ENCODE assay signal across 9 cellular contexts in genomic region chr1:167628754-167629515, GRCh38. TPM values are rescaled to one million over a fixed set of nuclear protein-coding genes. Genes with fewer than 3 reads are reported as not detected.
DNase-seq lines count a peak whose midpoint lies in the region; ATAC-seq, FAIRE-seq and TF ChIP-seq lines count a peak whose summit lies in the region.
"Had no signal": no experiment of that assay in that cellular context is flagged by ENCODE, and none has a peak within 500 bp of the region (broad histone marks: within the 10 kb centered on the region; RNA-seq: fewer than 3 reads in every experiment).

No MANE protein-coding gene starts in this region.

- H3K9me3 ChIP-seq in right lobe of liver (no peaks in the 10 kb centered on the region), HepG2 (ENCODE audit: low read length) (no peaks in the 10 kb centered on the region), neuronal stem cell (replicated peaks in 1 of 2; ENCODE audit: control insufficient read depth in 2 of 2, insufficient read depth in 1 of 2, low read depth in 1 of 2, low read length in 2 of 2) (peaks cover 0 to 10% of the 10 kb centered on the region in 2 donors)

- H3K9me3 Mint-ChIP-seq in activated naive CD8-positive, alpha-beta T cell treated with anti-CD3 and anti-CD28 coated beads, Interleukin-2, amount 50 U/mL, for 24 hours, result peaks cover 7% of the 10 kb centered on the region
- peaks cover 0 to 4% (median 0%) of the 10 kb centered on the region in 7 donors for H3K9me3 Mint-ChIP-seq in naive B cell

- peak overlapping the region; percentile 98 for H3K4me3 Mint-ChIP-seq in activated naive CD8-positive, alpha-beta T cell treated with anti-CD3 and anti-CD28 coated beads, Interleukin-2, amount 50 U/mL, for 24 hours
- H3K4me3 Mint-ChIP-seq in naive B cell, result peak overlapping the region; percentile 89 to 98 (median 97)

- H2BK12ac ChIP-seq in neuronal stem cell (ENCODE audit: low read length), result no peak overlapping the region

- no peak overlapping the region for H3K4ac ChIP-seq in neuronal stem cell (ENCODE audit: low read length)

- H4K20me1 ChIP-seq in HepG2 (ENCODE audit: insufficient read depth, low read length), result no peaks in the 10 kb centered on the region

- H3K27ac ChIP-seq in right lobe of liver (peak overlapping the region in 2 of 3 donors; percentile 40 to 87), HepG2 (ENCODE audit: extremely low read length, insufficient read depth, low read length) (no peak overlapping the region), neuronal stem cell (replicated peaks; ENCODE audit: low read length) (no peak overlapping the region)

- 55% methylated on average over 4 of the region's 12 CpGs for WGBS in right lobe of liver (ENCODE audit: insufficient coverage, low coverage, low lambda C conversion rate, missing lambda C conversion rate)
- WGBS in HepG2 (ENCODE audit: low lambda C conversion rate), result 82% methylated on average over 12 of the region's 12 CpGs
- WGBS in neuronal stem cell (ENCODE audit: extremely low coverage in 2 of 2, insufficient read length in 2 of 2, insufficient replicate concordance in 1 of 2), 2 donors, result no CpG with 5 or more reads among the region's 12 CpGs

- H3K36me3 Mint-ChIP-seq in activated naive CD8-positive, alpha-beta T cell treated with anti-CD3 and anti-CD28 coated beads, Interleukin-2, amount 50 U/mL, for 24 hours (ENCODE audit: low read depth), result peaks cover 26% of the 10 kb centered on the region
- peaks cover 14 to 20% of the 10 kb centered on the region in 2 donors for H3K36me3 Mint-ChIP-seq in naive B cell

- no peak overlapping the region for H3K23ac ChIP-seq in neuronal stem cell (ENCODE audit: low read depth, low read length, poor library complexity)

- no peak overlapping the region for H3K9ac ChIP-seq in HepG2 (ENCODE audit: insufficient read depth, low read depth, low read length)
- no peak overlapping the region for H3K9ac ChIP-seq in neuronal stem cell (ENCODE audit: low read depth, low read length, poor library complexity)

- TF ChIP-seq CTCF in right lobe of liver (IDR thresholded peaks at IDR 0.05) (no peak), HepG2 (CRISPR knock-in tag; IDR thresholded peaks at IDR 0.05) (no peak)

- no peak overlapping the region for H4K8ac ChIP-seq in neuronal stem cell (ENCODE audit: low read depth, low read length)

- peak overlapping the region; percentile 91 for H3K27ac Mint-ChIP-seq in activated naive CD8-positive, alpha-beta T cell treated with anti-CD3 and anti-CD28 coated beads, Interleukin-2, amount 50 U/mL, for 24 hours
- H3K27ac Mint-ChIP-seq in naive B cell, result peak overlapping the region; percentile 95 to 100 (median 98)

- H3K36me3 ChIP-seq in right lobe of liver (no peaks in the 10 kb centered on the region), HepG2 (replicated peaks in 1 of 2; ENCODE audit: control insufficient read depth in 1 of 2, insufficient read depth in 2 of 2, low read length in 2 of 2) (no peaks in the 10 kb centered on the region), neuronal stem cell (replicated peaks in 1 of 2; ENCODE audit: control insufficient read depth in 2 of 2, insufficient read depth in 2 of 2, low read length in 2 of 2) (no peaks in the 10 kb centered on the region)

- DNase-seq in right lobe of liver (no peak), HepG2 (ENCODE audit: low spot score) (no peak), naive B cell (no peak), neuronal stem cell (ENCODE audit: low spot score) (no peak), urothelium cell line (ENCODE audit: low spot score) (no peak), DMS79 treated with DMSO at 0.1 percent for 48 hours (lab: John Stamatoyannopoulos, UW) (no peak)
- no peak for DNase-seq in activated naive CD8-positive, alpha-beta T cell treated with anti-CD3 and anti-CD28 coated beads, Interleukin-2, amount 50 U/mL, for 24 hours
- DNase-seq: COR-L47 had no signal

- no peak overlapping the region for H2BK120ac ChIP-seq in neuronal stem cell (ENCODE audit: low read depth, low read length)

- no peak for TF ChIP-seq RAD21 in HepG2 (CRISPR knock-in tag; IDR thresholded peaks at IDR 0.05)

- no peak overlapping the region for H3K18ac ChIP-seq in neuronal stem cell (ENCODE audit: low read length)

- TF ChIP-seq POLR2A in right lobe of liver (IDR thresholded peaks at IDR 0.05) (no peak), HepG2 (IDR thresholded peaks at IDR 0.05; ENCODE audit: insufficient read depth in 1 of 2, low read depth in 2 of 2, low read length in 2 of 2) (no peak)

- intact Hi-C loops in right lobe of liver (cut with DNase I), result no loop called here
- intact Hi-C loops in HepG2 (cut with micrococcal nuclease; ENCODE audit: unreplicated experiment), result no loop called here

- POLR2A ChIA-PET in HepG2 (lab: Yijun Ruan, JAX), result no interaction called here

- H3K4me2 ChIP-seq in HepG2 (ENCODE audit: low read depth, low read length), result no peak overlapping the region
- no peak overlapping the region for H3K4me2 ChIP-seq in neuronal stem cell (ENCODE audit: insufficient read depth, low read length, poor library complexity, severe bottlenecking)

- BruUV-seq in HepG2 (replicated peaks; lab: Mats Ljungman, UMichigan), result no TSS peak

- no peaks in the 10 kb centered on the region for H3K79me2 ChIP-seq in HepG2 (ENCODE audit: insufficient read depth, low read length)

- no peak overlapping the region for H3K4me3 ChIP-seq in right lobe of liver
- no peak overlapping the region for H3K4me3 ChIP-seq in HepG2 (replicated peaks in 1 of 3; ENCODE audit: insufficient read depth in 1 of 3, low read depth in 2 of 3, low read length in 3 of 3)
- H3K4me3 ChIP-seq in neuronal stem cell (ENCODE audit: low read length in 2 of 2), result no peak overlapping the region

- no peaks in the 10 kb centered on the region for H3K27me3 Mint-ChIP-seq in activated naive CD8-positive, alpha-beta T cell treated with anti-CD3 and anti-CD28 coated beads, Interleukin-2, amount 50 U/mL, for 24 hours
- H3K27me3 Mint-ChIP-seq in naive B cell, result no peaks in the 10 kb centered on the region

- no peak overlapping the region for H2BK15ac ChIP-seq in neuronal stem cell (ENCODE audit: low read length)

- TF ChIP-seq EP300 in HepG2 (IDR thresholded peaks at IDR 0.05; ENCODE audit: low read depth in 2 of 2, low read length in 2 of 2) (no peak), HepG2 (CRISPR knock-in tag; IDR thresholded peaks at IDR 0.05; ENCODE audit: borderline replicate concordance) (no peak)

- H2BK5ac ChIP-seq in neuronal stem cell (ENCODE audit: low read length), result no peak overlapping the region

- ATAC-seq in right lobe of liver, result no peak
- ATAC-seq in HepG2, result no peak
- ATAC-seq in activated naive CD8-positive, alpha-beta T cell treated with anti-CD3 and anti-CD28 coated beads, Interleukin-2, amount 50 U/mL, for 24 hours, result no peak
- no peak for ATAC-seq in naive B cell (ENCODE audit: low read depth in 2 of 2)
- ATAC-seq in HG02571 (IDR thresholded peaks at IDR 0.05; ENCODE audit: unreplicated experiment), result no peak

- in situ Hi-C loops in HepG2 (cut with HindIII; ENCODE audit: extremely low pct_ligation_motif_present, low pct_unique_long_range_greater_than_20kb), result no loop called here

- no peak overlapping the region for H2AFZ ChIP-seq in HepG2 (ENCODE audit: low read length)
- no peak overlapping the region for H2AFZ ChIP-seq in neuronal stem cell (ENCODE audit: low read length)

- H3K14ac ChIP-seq in neuronal stem cell (ENCODE audit: low read length), result no peak overlapping the region

- FAIRE-seq in HepG2 (lab: Jason Lieb, UNC), result no peak
- no peak for FAIRE-seq in urothelium cell line (lab: Jason Lieb, UNC)

- H2AK5ac ChIP-seq in neuronal stem cell (ENCODE audit: low read depth, low read length), result no peak overlapping the region

- H3K4me1 ChIP-seq in right lobe of liver, result peaks cover 0 to 2% (median 0%) of the 10 kb centered on the region in 4 donors
- H3K4me1 ChIP-seq in HepG2 (ENCODE audit: insufficient read depth, low read length), result peaks cover 15% of the 10 kb centered on the region
- H3K4me1 ChIP-seq in neuronal stem cell (ENCODE audit: control insufficient read depth in 2 of 2, insufficient read depth in 1 of 2, low read depth in 1 of 2, low read length in 2 of 2), result peaks cover 0 to 2% of the 10 kb centered on the region in 2 donors

- H4K91ac ChIP-seq in neuronal stem cell (ENCODE audit: low read depth, low read length, poor library complexity), result no peak overlapping the region

- H3K79me1 ChIP-seq in neuronal stem cell (ENCODE audit: low read depth, low read length), result no peaks in the 10 kb centered on the region

- H3K4me1 Mint-ChIP-seq in activated naive CD8-positive, alpha-beta T cell treated with anti-CD3 and anti-CD28 coated beads, Interleukin-2, amount 50 U/mL, for 24 hours, result peaks cover 71% of the 10 kb centered on the region
- peaks cover 68 to 83% (median 78%) of the 10 kb centered on the region in 3 donors for H3K4me1 Mint-ChIP-seq in naive B cell

- CTCF ChIA-PET in HepG2 (lab: Yijun Ruan, JAX; ENCODE audit: low intra/inter-chr PET ratio, low total read pairs), result no interaction called here

- H3K27me3 ChIP-seq in right lobe of liver (no peaks in the 10 kb centered on the region), HepG2 (ENCODE audit: control insufficient read depth in 1 of 2, insufficient read depth in 2 of 2, low read length in 2 of 2) (peaks cover 2 to 46% of the 10 kb centered on the region in 2 experiments; a peak in 4 of 5 replicates), neuronal stem cell (ENCODE audit: control insufficient read depth in 3 of 3, insufficient read depth in 3 of 3, low read depth in 1 of 3, low read length in 3 of 3) (peaks cover 2 to 63% (median 37%) of the 10 kb centered on the region in 3 experiments)

RNA-seq across cellular contexts. Expression of gene RCSD1, which starts 1.1 kb away (rescaled TPM):
- total RNA-seq in right lobe of liver (1 to 10 TPM; 2.4 to 8.4 (median 5.0) TPM), HepG2 (2016; rRNA removed; fragmentation: Illumina TruSeq; extraction: Trizol) (not detected in 2 replicates)
- not detected in 2 replicates for total RNA-seq in HepG2 (2016; cell fraction: cytosol; rRNA removed; fragmentation: Illumina TruSeq; extraction: Trizol; ENCODE audit: low read depth)
- total RNA-seq in HepG2 (2016; cell fraction: insoluble cytoplasmic fraction; rRNA removed; fragmentation: Illumina TruSeq; extraction: Trizol), result not detected in 2 replicates
- total RNA-seq in HepG2 (2016; cell fraction: membrane; rRNA removed; fragmentation: Illumina TruSeq; extraction: Trizol), result not detected in 2 replicates
- total RNA-seq in HepG2 (2016; cell fraction: nucleus; rRNA removed; fragmentation: Illumina TruSeq; extraction: Trizol), result not detected in 2 replicates
- polyA plus RNA-seq in HepG2 (2011; rRNA removed) (not detected in 2 replicates), naive B cell (ENCODE audit: low read depth in 6 of 6) (100 to 1,000 TPM; 273 to 418 (median 333) TPM)
- polyA plus RNA-seq in HepG2 (2011; cell fraction: cytosol; rRNA removed), result not detected in 2 replicates
- not detected in 2 replicates for polyA plus RNA-seq in HepG2 (2011; cell fraction: nucleus; rRNA removed)
- not detected in 2 replicates for polyA plus RNA-seq in HepG2 (2012)
- polyA plus RNA-seq in HepG2 (2016; cell fraction: cytosol; fragmentation: Illumina TruSeq; extraction: Trizol; ENCODE audit: low read depth), result not detected in 2 replicates
- not detected in 2 replicates for polyA plus RNA-seq in HepG2 (2016; cell fraction: insoluble cytoplasmic fraction; fragmentation: Illumina TruSeq; extraction: Trizol; ENCODE audit: low read depth)
- not detected in 2 replicates for polyA plus RNA-seq in HepG2 (2016; cell fraction: membrane; fragmentation: Illumina TruSeq; extraction: Trizol; ENCODE audit: low read depth)
- not detected in 2 replicates for polyA plus RNA-seq in HepG2 (2016; cell fraction: nucleus; fragmentation: Illumina TruSeq; extraction: Trizol; ENCODE audit: insufficient read depth, low read depth)
- 0.26 and 0.32 TPM in 2 replicates for polyA minus RNA-seq in HepG2 (2011; rRNA and poly(A)+ RNA removed; ENCODE audit: low replicate concordance)
- polyA minus RNA-seq in HepG2 (2011; cell fraction: cytosol; rRNA and poly(A)+ RNA removed), result not detected in 2 replicates
- polyA minus RNA-seq in HepG2 (2011; cell fraction: nucleus; rRNA and poly(A)+ RNA removed), result not detected in 2 replicates
- polyA plus RNA-seq in neuronal stem cell (2013, experiment 1 of 2), result 0.22 TPM
- 0.15 TPM for polyA plus RNA-seq in neuronal stem cell (2013, experiment 2 of 2)

Comparison
In these comparisons a context has a peak if more than half of its experiments do, and no peak if none do; other contexts are left out.
1. H3K27ac ChIP-seq: peak in right lobe of liver (2 of 3); none in HepG2 (single experiment) and neuronal stem cell (single experiment).